Comparison of ENCODE assay signal across 8 cellular contexts in the genomic region with DNA sequence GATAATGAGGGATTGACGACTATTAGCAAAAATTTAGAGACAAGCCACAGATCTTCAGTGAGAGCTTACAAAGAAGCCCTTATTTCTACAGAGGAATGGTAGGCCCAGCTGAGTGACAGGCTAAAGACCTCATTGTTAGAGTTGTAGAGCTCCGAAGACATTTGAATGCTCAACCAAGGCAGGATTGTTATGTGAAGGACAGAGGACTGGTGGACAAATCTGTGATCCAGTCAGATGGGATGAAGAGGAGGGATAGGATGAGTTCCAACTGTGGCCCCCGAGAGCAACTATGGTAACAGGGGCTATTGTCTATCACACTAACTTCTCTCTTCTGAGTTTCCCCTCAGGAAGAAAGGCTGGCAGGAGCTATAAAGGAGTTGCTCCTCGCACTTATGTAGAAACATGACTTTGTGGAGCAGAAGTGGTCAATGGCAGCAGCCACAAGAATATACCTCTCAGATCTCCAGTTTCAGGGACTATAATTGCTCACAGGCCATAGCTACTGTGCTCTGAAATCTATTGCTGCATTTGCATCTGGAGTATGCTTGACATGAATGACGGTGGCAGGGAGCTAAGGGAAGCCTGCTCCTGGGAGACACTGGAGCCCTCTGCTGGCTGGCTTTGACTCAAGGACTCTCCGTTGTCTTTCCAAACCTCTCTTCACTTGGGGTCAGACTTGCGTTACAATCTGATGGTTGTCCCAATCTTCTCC.
DNase-seq lines count a peak whose midpoint lies in the region; ATAC-seq and FAIRE-seq lines count a peak whose summit lies in the region.

No MANE protein-coding gene starts in this region.

- H3K27ac ChIP-seq in angular gyrus (ENCODE audit: low read depth, low read length) = peak overlapping the region; percentile 72

- no peak for ATAC-seq in HG03442 (IDR thresholded peaks at IDR 0.05; ENCODE audit: unreplicated experiment)

- FAIRE-seq in GM18507 (lab: Jason Lieb, UNC) (peak; percentile 18), RCC 7860 (lab: Jason Lieb, UNC) (no peak)

- DNase-seq in AG20443 (ENCODE audit: low spot score) (peak; percentile 85), GM18507 (ENCODE audit: extremely low spot score, insufficient read length, low read depth) (no peak), NCI-H2227 (lab: John Stamatoyannopoulos, UW; ENCODE audit: unreplicated experiment) (peak; percentile 56), hypothalamus (lab: John Stamatoyannopoulos, UW) (peak in 39 of 51 donors; percentile 1 to 87 (median 38)), RCC 7860 (ENCODE audit: low spot score) (no peak)
- peak; percentile 10 for DNase-seq in stimulated activated CD4-positive, alpha-beta T cell treated with anti-CD3 and anti-CD28 coated beads, Interleukin-4, amount 100 ng/mL, for 1 hour

Comparison
In these comparisons a context has a peak if more than half of its experiments do, and no peak if none do; other contexts are left out.
1. DNase-seq: peak in AG20443 (single experiment), NCI-H2227 (single experiment), hypothalamus (39 of 51) and stimulated activated CD4-positive, alpha-beta T cell treated with anti-CD3 and anti-CD28 coated beads, Interleukin-4, amount 100 ng/mL, for 1 hour (single experiment); none in GM18507 (single experiment) and RCC 7860 (single experiment).